13 cellular contexts compared by ENCODE assay signal in the genomic region with DNA sequence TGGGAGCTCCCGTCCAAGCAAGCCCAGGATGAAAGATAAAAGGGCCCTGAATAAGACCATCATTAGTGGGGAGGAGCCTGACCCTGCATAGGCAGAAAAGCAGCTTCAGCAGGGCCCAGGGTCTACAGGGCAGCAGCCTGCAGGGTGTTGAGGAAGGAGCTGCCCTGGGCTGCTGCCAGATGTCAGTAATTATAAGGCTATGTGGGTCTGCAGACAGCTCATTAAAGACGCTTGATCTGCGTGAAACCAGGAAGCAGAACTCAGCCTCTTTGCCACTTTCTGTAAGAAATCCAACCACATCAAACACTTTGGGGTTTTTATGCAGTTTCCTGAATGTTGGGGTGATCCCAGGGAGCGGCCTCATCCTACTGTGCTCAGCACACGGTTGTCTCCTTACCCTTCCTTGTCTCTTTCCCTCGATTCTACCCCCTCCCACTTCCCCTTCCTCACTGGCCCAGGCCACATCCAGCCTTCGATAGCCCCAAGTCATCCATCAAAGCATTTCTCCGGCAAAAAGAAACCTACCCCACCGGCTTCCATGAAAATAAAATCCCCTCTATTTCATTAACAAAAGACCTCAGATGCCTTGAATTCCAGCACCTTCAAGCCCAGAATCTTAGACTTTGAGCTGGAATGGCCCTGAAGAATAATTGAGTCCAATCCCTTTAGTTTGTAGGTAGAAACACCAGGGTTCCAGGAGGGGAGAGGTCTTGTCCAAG. TPM values are rescaled to one million over a fixed set of nuclear protein-coding genes. Genes with fewer than 3 reads are reported as not detected.
DNase-seq lines count a peak whose midpoint lies in the region; ATAC-seq lines count a peak whose summit lies in the region.
"Had no signal": no experiment of that assay in that cellular context is flagged by ENCODE, and none has a peak within 500 bp of the region (broad histone marks: within the 10 kb centered on the region; RNA-seq: fewer than 3 reads in every experiment).

No MANE protein-coding gene starts in this region.

- in situ Hi-C loops in G401 (cut with HindIII; ENCODE audit: low sequenced_read_pairs), result no loop called here

- peaks cover 0 to 2% (median 0%) of the 10 kb centered on the region in 11 donors for H3K9me3 Mint-ChIP-seq in naive thymus-derived CD4-positive, alpha-beta T cell

- no peaks in the 10 kb centered on the region for H3K9me3 ChIP-seq in naive thymus-derived CD4-positive, alpha-beta T cell (ENCODE audit: control insufficient read depth in 2 of 3, low read length in 3 of 3)
- H3K9me3 ChIP-seq: heart right ventricle, MG63 had no signal

- no peaks in the 10 kb centered on the region for H3K27me3 ChIP-seq in naive thymus-derived CD4-positive, alpha-beta T cell (ENCODE audit: control insufficient read depth in 2 of 2, insufficient read depth in 2 of 2, low read length in 2 of 2)
- H3K27me3 ChIP-seq: MG63 had no signal

- POLR2A ChIA-PET in naive thymus-derived CD4-positive, alpha-beta T cell (lab: Charles Lee), result no interaction called here

- CTCF ChIA-PET in naive thymus-derived CD4-positive, alpha-beta T cell (lab: Charles Lee), result no interaction called here

- H3K4me3 ChIP-seq in naive thymus-derived CD4-positive, alpha-beta T cell (ENCODE audit: low read length), result no peak overlapping the region
- H3K4me3 ChIP-seq: heart right ventricle, MG63 had no signal

- no peaks in the 10 kb centered on the region for H3K36me3 ChIP-seq in naive thymus-derived CD4-positive, alpha-beta T cell (ENCODE audit: control insufficient read depth in 2 of 3, insufficient read depth in 3 of 3, low read length in 3 of 3)
- H3K36me3 ChIP-seq: heart right ventricle, MG63, WERI-Rb-1 had no signal

- H3K4me3 Mint-ChIP-seq in naive thymus-derived CD4-positive, alpha-beta T cell, result peak overlapping the region in 9 of 10 donors; percentile 32 to 76 (median 62)

- peaks cover 10 to 43% (median 20%) of the 10 kb centered on the region in 5 donors for H3K27me3 Mint-ChIP-seq in naive thymus-derived CD4-positive, alpha-beta T cell

- no peaks in the 10 kb centered on the region for H3K36me3 Mint-ChIP-seq in naive thymus-derived CD4-positive, alpha-beta T cell

- H3K4me1 ChIP-seq in naive thymus-derived CD4-positive, alpha-beta T cell (ENCODE audit: control insufficient read depth in 2 of 2, insufficient read depth in 2 of 2, low read length in 2 of 2), result peaks cover 14% of the 10 kb centered on the region in 2 donors
- H3K4me1 ChIP-seq: heart right ventricle had no signal

- peak; percentile 68 for ATAC-seq in naive thymus-derived CD4-positive, alpha-beta T cell
- ATAC-seq in GM21528 (IDR thresholded peaks at IDR 0.05; ENCODE audit: low FRiP score, unreplicated experiment), result no peak
- ATAC-seq: heart right ventricle had no signal

- DNase-seq in SKM-1 treated with dmso at 0.1 percent for 144 hours (lab: John Stamatoyannopoulos, UW; ENCODE audit: unreplicated experiment) (peak; percentile 8), SKM-1 (lab: John Stamatoyannopoulos, UW; ENCODE audit: unreplicated experiment) (no peak), MV-4-11 (lab: John Stamatoyannopoulos, UW) (peak; percentile 55), amniotic stem cell (lab: John Stamatoyannopoulos, UW) (no peak), G401 (ENCODE audit: low spot score) (no peak)
- DNase-seq in activated CD4-positive, alpha-beta T cell treated with anti-CD3 and anti-CD28 coated beads, Interleukin-2, amount 50 U/mL, for 48 hours, result peak; percentile 3 to 12
- peak in 7 of 9 donors; percentile 12 to 42 (median 30) for DNase-seq in naive thymus-derived CD4-positive, alpha-beta T cell
- DNase-seq: heart right ventricle, MG63, WERI-Rb-1 had no signal

- intact Hi-C loops in naive thymus-derived CD4-positive, alpha-beta T cell (cut with micrococcal nuclease), result no loop called here

- H3K27ac ChIP-seq in naive thymus-derived CD4-positive, alpha-beta T cell (ENCODE audit: low read depth, low read length), result no peak overlapping the region
- H3K27ac ChIP-seq: heart right ventricle, WERI-Rb-1 had no signal

- peaks cover 17 to 35% (median 25%) of the 10 kb centered on the region in 7 donors for H3K4me1 Mint-ChIP-seq in naive thymus-derived CD4-positive, alpha-beta T cell

- H3K27ac Mint-ChIP-seq in naive thymus-derived CD4-positive, alpha-beta T cell, result no peak overlapping the region

RNA-seq across cellular contexts. Expression of a gene that starts 1.0 kb away (rescaled TPM):
- total RNA-seq in naive thymus-derived CD4-positive, alpha-beta T cell, result not detected
- not detected for polyA plus RNA-seq in naive thymus-derived CD4-positive, alpha-beta T cell
- total RNA-seq in G401 (2014; rRNA removed; shearing (Covaris generic)), result not detected in 2 replicates
- total RNA-seq: heart right ventricle, mucosa of gallbladder, urinary bladder had no signal
- polyA plus RNA-seq: heart right ventricle, urinary bladder had no signal

Comparison
In these comparisons a context has a peak if more than half of its experiments do, and no peak if none do; other contexts are left out.
1. DNase-seq: peak in SKM-1 treated with dmso at 0.1 percent for 144 hours (single experiment), MV-4-11 (single experiment), activated CD4-positive, alpha-beta T cell treated with anti-CD3 and anti-CD28 coated beads, Interleukin-2, amount 50 U/mL, for 48 hours (2 of 2) and naive thymus-derived CD4-positive, alpha-beta T cell (7 of 9); none in SKM-1 (single experiment), amniotic stem cell (single experiment) and G401 (single experiment).